ENCODE assay signal across 8 cellular contexts in the genomic region with DNA sequence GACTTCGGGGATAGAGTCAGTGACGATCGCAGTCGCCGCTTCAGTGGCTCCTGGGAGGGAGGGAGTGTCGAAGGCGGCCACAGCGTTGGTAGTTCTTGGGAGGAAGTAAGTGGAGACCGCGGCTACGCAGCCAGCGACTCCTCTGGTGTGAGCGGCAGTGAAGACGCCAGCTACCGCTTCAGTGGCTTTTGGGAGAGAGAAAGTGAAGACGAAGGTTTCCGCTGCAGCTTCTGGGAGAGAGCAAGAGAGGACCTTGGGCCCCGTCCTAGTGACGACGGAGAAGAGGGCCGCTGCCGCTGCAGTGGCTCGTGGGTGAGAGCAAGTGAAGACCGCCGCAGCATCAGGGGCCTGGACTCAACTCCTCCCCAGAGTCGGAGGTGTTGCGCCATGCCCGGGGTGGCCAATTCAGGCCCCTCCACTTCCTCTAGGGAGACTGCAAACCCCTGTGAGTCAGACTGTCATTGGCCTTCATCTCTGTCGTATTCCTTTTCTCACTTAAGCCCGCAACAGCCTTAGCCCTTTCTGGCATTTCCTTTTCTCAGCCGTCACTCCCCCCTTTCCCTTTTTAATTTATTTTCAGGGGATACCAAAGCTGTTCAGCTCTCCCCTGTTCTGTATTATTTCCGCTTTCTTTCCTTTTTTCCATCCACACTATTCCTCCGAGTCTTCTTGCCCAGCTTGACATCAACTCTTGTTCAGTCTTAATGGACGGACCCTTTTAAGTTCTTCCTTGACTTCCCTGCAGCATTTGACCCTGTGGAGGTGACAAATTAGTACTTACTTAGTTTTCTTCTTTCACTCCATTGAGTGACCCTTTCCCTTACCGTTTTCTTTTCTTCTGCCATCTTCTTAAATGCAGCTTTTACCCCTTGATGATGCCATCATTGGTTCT. TPM values are rescaled to one million over a fixed set of nuclear protein-coding genes. Genes with fewer than 3 reads are reported as not detected.
DNase-seq lines count a peak whose midpoint lies in the region; ATAC-seq and TF ChIP-seq lines count a peak whose summit lies in the region.

No MANE protein-coding gene starts in this region.

- intact Hi-C loops in mucosa of descending colon (cut with DNase I, micrococcal nuclease) = no loop called here

- peaks cover 42% of the 10 kb centered on the region for H3K4me1 Mint-ChIP-seq in endothelial cell (ENCODE audit: unreplicated experiment)

- DNase-seq in NCI-H2227 (lab: John Stamatoyannopoulos, UW; ENCODE audit: unreplicated experiment) (peak; percentile 57), NCI-H2227 treated with DMSO at 0.1 percent for 48 hours (lab: John Stamatoyannopoulos, UW) (no peak), NOMO-1 (lab: John Stamatoyannopoulos, UW; ENCODE audit: unreplicated experiment in 2 of 2) (peak; percentile 75 to 82), endothelial cell (ENCODE audit: low spot score) (peak; percentile 44), mucosa of descending colon (peak; percentile 65 to 80 (median 75))
- DNase-seq in activated CD8-positive, alpha-beta memory T cell treated with anti-CD3 and anti-CD28 coated beads, Interleukin-2, amount 50 U/mL, for 24 hours (ENCODE audit: extremely low read depth) = peak; percentile 23
- peak; percentile 76 for DNase-seq in stimulated activated CD8-positive, alpha-beta memory T cell treated with anti-CD3 and anti-CD28 coated beads, Interleukin-4, amount 100 ng/mL, for 48 hours

- peak overlapping the region; percentile 92 for H3K27ac Mint-ChIP-seq in endothelial cell (ENCODE audit: unreplicated experiment)

- H3K4me3 Mint-ChIP-seq in endothelial cell (ENCODE audit: unreplicated experiment) = peak overlapping the region; percentile 97

- H3K9me3 ChIP-seq in mucosa of descending colon = no peaks in the 10 kb centered on the region

- H3K36me3 ChIP-seq in mucosa of descending colon (ENCODE audit: low read depth) = no peaks in the 10 kb centered on the region

- TF ChIP-seq CTCF in endothelial cell (IDR thresholded peaks at IDR 0.05; ENCODE audit: unreplicated experiment) (no peak), mucosa of descending colon (IDR thresholded peaks at IDR 0.05) (no peak)

- H3K4me1 ChIP-seq in mucosa of descending colon (ENCODE audit: low read depth) = peaks cover 24% of the 10 kb centered on the region

- peaks cover 26% of the 10 kb centered on the region for H3K27me3 Mint-ChIP-seq in endothelial cell (ENCODE audit: unreplicated experiment)

- H3K4me3 ChIP-seq in mucosa of descending colon = peak overlapping the region; percentile 49

- ATAC-seq in HG02798 (IDR thresholded peaks at IDR 0.05; ENCODE audit: poor library complexity, unreplicated experiment) = peak; percentile 56
- peak; percentile 78 for ATAC-seq in mucosa of descending colon

- H3K9me3 Mint-ChIP-seq in endothelial cell (ENCODE audit: unreplicated experiment) = no peaks in the 10 kb centered on the region

- H3K36me3 Mint-ChIP-seq in endothelial cell (ENCODE audit: low read depth, unreplicated experiment) = peaks cover 18% of the 10 kb centered on the region

RNA-seq across cellular contexts. Expression of gene ANKRD42, which starts 1.0 kb away (rescaled TPM):
- 11.4 TPM for total RNA-seq in endothelial cell (ENCODE audit: unreplicated experiment)
- 10 to 100 TPM in 1 of 3 donors, 1 to 10 TPM in 2; 7.7 to 15.3 (median 9.3) TPM for total RNA-seq in mucosa of descending colon

RNA-seq across cellular contexts. Expression of gene PCF11, which starts 37.6 kb away (rescaled TPM):
- total RNA-seq in endothelial cell (ENCODE audit: unreplicated experiment) = 53.2 TPM
- total RNA-seq in mucosa of descending colon = 10 to 100 TPM; 57.2 to 60.5 (median 58.7) TPM
